11 cellular contexts compared by ENCODE assay signal in the genomic region with DNA sequence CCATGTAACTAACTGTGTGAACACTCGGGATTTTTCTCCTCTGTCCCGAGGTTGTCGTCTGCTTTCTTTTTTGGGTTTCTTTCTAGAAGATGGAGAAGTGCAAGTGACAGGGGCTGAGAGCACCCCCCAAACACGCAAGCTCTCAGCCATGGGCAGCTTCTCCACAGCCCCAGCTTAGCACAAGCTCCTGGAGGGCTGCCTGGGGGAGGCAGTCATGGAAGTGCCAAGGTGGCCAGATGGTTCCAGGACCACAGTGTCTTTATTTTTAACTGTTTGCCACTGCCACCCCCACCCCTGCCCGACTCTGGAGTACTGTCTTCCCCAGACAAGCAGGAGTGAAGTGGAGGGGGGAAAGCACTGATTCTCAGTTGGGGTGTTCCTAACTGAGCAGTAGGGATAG. TPM values are rescaled to one million over a fixed set of nuclear protein-coding genes. Genes with fewer than 3 reads are reported as not detected.
DNase-seq lines count a peak whose midpoint lies in the region; ATAC-seq and TF ChIP-seq lines count a peak whose summit lies in the region.
"Had no signal": no experiment of that assay in that cellular context is flagged by ENCODE, and none has a peak within 500 bp of the region (broad histone marks: within the 10 kb centered on the region; RNA-seq: fewer than 3 reads in every experiment).

No MANE protein-coding gene starts in this region.

- intact Hi-C loops in activated T-helper 1 cell treated with anti-CD3 and anti-CD28 coated beads, Interleukin-12 subunit alpha, Interleukin-12 subunit beta, Interleukin-2, Interleukin-4 antibody, amounts not matched to agents 30 ng/mL and 10 ng/mL and 1 ng/mL, durations not matched to agents 14 hours and 24 hours and 36 hours (cut with micrococcal nuclease), result no loop called here

- H3K36me3 Mint-ChIP-seq in activated T-helper 1 cell treated with anti-CD3 and anti-CD28 coated beads, Interleukin-12 subunit alpha, Interleukin-12 subunit beta, Interleukin-2, Interleukin-4 antibody, amounts not matched to agents 30 ng/mL and 10 ng/mL and 1 ng/mL, durations not matched to agents 14 hours and 24 hours and 36 hours (ENCODE audit: low read depth), result no peaks in the 10 kb centered on the region

- no peaks in the 10 kb centered on the region for H3K36me3 ChIP-seq in BLaER1 treated with 17β-estradiol and CSF1 and Interleukin-3, amounts not matched to agents 10 nM and 100 nM
- no peaks in the 10 kb centered on the region for H3K36me3 ChIP-seq in brain microvascular endothelial cell (replicated peaks)
- no peaks in the 10 kb centered on the region for H3K36me3 ChIP-seq in skeletal muscle satellite cell (ENCODE audit: insufficient read depth, low read length)
- H3K36me3 ChIP-seq: spleen had no signal

- no peak overlapping the region for H3K27ac Mint-ChIP-seq in activated T-helper 1 cell treated with anti-CD3 and anti-CD28 coated beads, Interleukin-12 subunit alpha, Interleukin-12 subunit beta, Interleukin-2, Interleukin-4 antibody, amounts not matched to agents 30 ng/mL and 10 ng/mL and 1 ng/mL, durations not matched to agents 14 hours and 24 hours and 36 hours

- no peaks in the 10 kb centered on the region; a peak in 1 of 22 replicates for H4K20me1 ChIP-seq in BLaER1 treated with 17β-estradiol and CSF1 and Interleukin-3, amounts not matched to agents 10 nM and 100 nM

- H3K9me3 Mint-ChIP-seq in activated T-helper 1 cell treated with anti-CD3 and anti-CD28 coated beads, Interleukin-12 subunit alpha, Interleukin-12 subunit beta, Interleukin-2, Interleukin-4 antibody, amounts not matched to agents 30 ng/mL and 10 ng/mL and 1 ng/mL, durations not matched to agents 14 hours and 24 hours and 36 hours, result no peaks in the 10 kb centered on the region

- H3K27me3 ChIP-seq in BLaER1 treated with 17β-estradiol and CSF1 and Interleukin-3, amounts not matched to agents 10 nM and 100 nM, result peaks cover 0 to 8% (median 0%) of the 10 kb centered on the region in 11 experiments; a peak in 2 of 22 replicates
- no peaks in the 10 kb centered on the region for H3K27me3 ChIP-seq in brain microvascular endothelial cell (replicated peaks)
- H3K27me3 ChIP-seq in layer of hippocampus (ENCODE audit: control insufficient read depth, insufficient read depth, low read length), result no peaks in the 10 kb centered on the region
- H3K27me3 ChIP-seq in skeletal muscle satellite cell (ENCODE audit: control insufficient read depth, insufficient read depth, low read length), result no peaks in the 10 kb centered on the region
- H3K27me3 ChIP-seq: spleen had no signal

- no peak overlapping the region for H3K4me3 Mint-ChIP-seq in activated T-helper 1 cell treated with anti-CD3 and anti-CD28 coated beads, Interleukin-12 subunit alpha, Interleukin-12 subunit beta, Interleukin-2, Interleukin-4 antibody, amounts not matched to agents 30 ng/mL and 10 ng/mL and 1 ng/mL, durations not matched to agents 14 hours and 24 hours and 36 hours

- no peak for TF ChIP-seq CTCF in brain microvascular endothelial cell (IDR thresholded peaks at IDR 0.05; ENCODE audit: low read depth, low read length, missing control alignments)

- peaks cover 4% of the 10 kb centered on the region for H3K27me3 Mint-ChIP-seq in activated T-helper 1 cell treated with anti-CD3 and anti-CD28 coated beads, Interleukin-12 subunit alpha, Interleukin-12 subunit beta, Interleukin-2, Interleukin-4 antibody, amounts not matched to agents 30 ng/mL and 10 ng/mL and 1 ng/mL, durations not matched to agents 14 hours and 24 hours and 36 hours (ENCODE audit: insufficient read depth)

- in situ Hi-C loops in brain microvascular endothelial cell (cut with HindIII; ENCODE audit: low pct_ligation_motif_present, low sequenced_read_pairs), result no loop called here

- H3K4me3 ChIP-seq in BLaER1 treated with 17β-estradiol and CSF1 and Interleukin-3, amounts not matched to agents 10 nM and 100 nM, result no peak overlapping the region
- H3K4me3 ChIP-seq in brain microvascular endothelial cell (ENCODE audit: low read depth, low read length) (no peak overlapping the region), skeletal muscle satellite cell (ENCODE audit: low read length) (peak overlapping the region; percentile 28)
- H3K4me3 ChIP-seq: spleen had no signal

- DNase-seq in brain microvascular endothelial cell, result no peak
- no peak for DNase-seq in activated T-helper 1 cell treated with anti-CD3 and anti-CD28 coated beads, Interleukin-12 subunit alpha, Interleukin-12 subunit beta, Interleukin-2, Interleukin-4 antibody, amounts not matched to agents 30 ng/mL and 10 ng/mL and 1 ng/mL, durations not matched to agents 14 hours and 24 hours and 36 hours (ENCODE audit: low spot score)
- no peak for DNase-seq in activated gamma-delta T cell (lab: John Stamatoyannopoulos, UW)
- no peak for DNase-seq in stimulated activated CD4-positive, alpha-beta T cell treated with anti-CD3 and anti-CD28 coated beads, Interleukin-2, amount 100 ng/mL, for 48 hours
- DNase-seq: activated CD4-positive, CD25-positive, alpha-beta regulatory T cell treated with anti-CD3 and anti-CD28 coated beads, Interleukin-2, amount 50 U/mL, for 72 hours; spleen; T-helper 1 cell had no signal

- H3K9ac ChIP-seq in BLaER1 treated with 17β-estradiol and CSF1 and Interleukin-3, amounts not matched to agents 10 nM and 100 nM, result no peak overlapping the region
- H3K9ac ChIP-seq in skeletal muscle satellite cell (ENCODE audit: low read depth, low read length), result peak overlapping the region; percentile 64

- ATAC-seq in GM18511 (IDR thresholded peaks at IDR 0.05; ENCODE audit: unreplicated experiment), result no peak

- peaks cover 0 to 14% (median 9%) of the 10 kb centered on the region in 11 experiments; a peak in 8 of 22 replicates for H3K9me3 ChIP-seq in BLaER1 treated with 17β-estradiol and CSF1 and Interleukin-3, amounts not matched to agents 10 nM and 100 nM (replicated peaks in 1 of 11)
- H3K9me3 ChIP-seq in skeletal muscle satellite cell (replicated peaks; ENCODE audit: low read length), result no peaks in the 10 kb centered on the region
- H3K9me3 ChIP-seq: spleen had no signal

- no peaks in the 10 kb centered on the region for H3K4me1 Mint-ChIP-seq in activated T-helper 1 cell treated with anti-CD3 and anti-CD28 coated beads, Interleukin-12 subunit alpha, Interleukin-12 subunit beta, Interleukin-2, Interleukin-4 antibody, amounts not matched to agents 30 ng/mL and 10 ng/mL and 1 ng/mL, durations not matched to agents 14 hours and 24 hours and 36 hours (ENCODE audit: low read depth)

- peak overlapping the region in 6 of 11 experiments; percentile 18 to 50 (median 31); a peak in 5 of 22 replicates for H3K4me2 ChIP-seq in BLaER1 treated with 17β-estradiol and CSF1 and Interleukin-3, amounts not matched to agents 10 nM and 100 nM
- H3K4me2 ChIP-seq in skeletal muscle satellite cell (ENCODE audit: low read length), result peak overlapping the region; percentile 63

- H3K4me1 ChIP-seq in BLaER1 treated with 17β-estradiol and CSF1 and Interleukin-3, amounts not matched to agents 10 nM and 100 nM, result peaks cover 0 to 14% (median 9%) of the 10 kb centered on the region in 10 experiments; a peak in 13 of 20 replicates
- H3K4me1 ChIP-seq in skeletal muscle satellite cell (ENCODE audit: control insufficient read depth, insufficient read depth, low read length), result peaks cover 29% of the 10 kb centered on the region
- H3K4me1 ChIP-seq: spleen had no signal

- H3K27ac ChIP-seq in BLaER1 treated with 17β-estradiol and CSF1 and Interleukin-3, amounts not matched to agents 10 nM and 100 nM, result no peak overlapping the region
- H3K27ac ChIP-seq in brain microvascular endothelial cell, result peak overlapping the region; percentile 73
- peak overlapping the region; percentile 48 for H3K27ac ChIP-seq in layer of hippocampus (ENCODE audit: low read depth, low read length)
- H3K27ac ChIP-seq: spleen had no signal

RNA-seq across cellular contexts. Expression of a gene that starts 58.2 kb away (rescaled TPM):
- under 0.01 and 1.1 TPM in 2 replicates for total RNA-seq in skeletal muscle satellite cell (2012; rRNA removed)
- total RNA-seq in activated T-helper 1 cell treated with anti-CD3 and anti-CD28 coated beads, Interleukin-12 subunit alpha, Interleukin-12 subunit beta, Interleukin-2, Interleukin-4 antibody, amounts not matched to agents 30 ng/mL and 10 ng/mL and 1 ng/mL, durations not matched to agents 14 hours and 24 hours and 36 hours, result 0.17 and 0.57 TPM in 2 replicates

Comparison
In these comparisons a context has a peak if more than half of its experiments do, and no peak if none do; other contexts are left out.
1. H3K27ac ChIP-seq: peak in brain microvascular endothelial cell (single experiment) and layer of hippocampus (single experiment); none in BLaER1 treated with 17β-estradiol and CSF1 and Interleukin-3, amounts not matched to agents 10 nM and 100 nM (0 of 11).